1 cellular context compared by ENCODE assay signal in genomic region chr15:76345880-76346665, GRCh38.
TF ChIP-seq lines count a peak whose summit lies in the region.

No MANE protein-coding gene starts in this region.

TF ChIP-seq in HepG2, 621 proteins besides CTCF, POLR2A, EP300 and RAD21 (continued from another document and continues in another):
- no peak for TF ChIP-seq IRF9 (CRISPR knock-in tag; IDR thresholded peaks at IDR 0.05; ENCODE audit: borderline replicate concordance)
- TF ChIP-seq ZSCAN20 (CRISPR knock-in tag; IDR thresholded peaks at IDR 0.05; ENCODE audit: borderline replicate concordance), result peak; percentile 42; the same call in 1 of the 2 replicates
- TF ChIP-seq ZNF207 (IDR thresholded peaks at IDR 0.05; ENCODE audit: borderline replicate concordance), result no peak
- TF ChIP-seq ZFP41 (CRISPR knock-in tag; IDR thresholded peaks at IDR 0.05; ENCODE audit: borderline replicate concordance), result no peak
- TF ChIP-seq CREBL2 (CRISPR knock-in tag; IDR thresholded peaks at IDR 0.05; ENCODE audit: borderline replicate concordance), result no peak
- TF ChIP-seq THYN1 (CRISPR knock-in tag; IDR thresholded peaks at IDR 0.05; ENCODE audit: borderline replicate concordance, low read depth), result no peak
- TF ChIP-seq ZNF530 (CRISPR knock-in tag; IDR thresholded peaks at IDR 0.05; ENCODE audit: low read depth), result no peak
- TF ChIP-seq ZFP36 (IDR thresholded peaks at IDR 0.05; ENCODE audit: borderline replicate concordance, low read depth, low read length, partially characterized antibody), result no peak
- TF ChIP-seq CBFB (CRISPR knock-in tag; IDR thresholded peaks at IDR 0.05), result no peak
- TF ChIP-seq WIZ (CRISPR knock-in tag; IDR thresholded peaks at IDR 0.05), result no peak
- no peak for TF ChIP-seq ZNF382 (CRISPR knock-in tag; IDR thresholded peaks at IDR 0.05; ENCODE audit: borderline replicate concordance)
- peak; percentile 82 for TF ChIP-seq YEATS4 (CRISPR knock-in tag; IDR thresholded peaks at IDR 0.05; ENCODE audit: borderline replicate concordance)
- no peak for TF ChIP-seq EEA1 (CRISPR knock-in tag; IDR thresholded peaks at IDR 0.05; ENCODE audit: borderline replicate concordance)
- TF ChIP-seq ZBTB46 (CRISPR knock-in tag; IDR thresholded peaks at IDR 0.05; ENCODE audit: borderline replicate concordance), result no peak
- TF ChIP-seq ZNF574 (CRISPR knock-in tag; IDR thresholded peaks at IDR 0.05), result peak; percentile 48; the same call in 1 of the 2 replicates
- TF ChIP-seq POLR2AphosphoS2 (IDR thresholded peaks at IDR 0.05; ENCODE audit: low read depth, low read length), result no peak
- no peak for TF ChIP-seq ZNF160 (CRISPR knock-in tag; IDR thresholded peaks at IDR 0.05)
- TF ChIP-seq TBL1XR1 (IDR thresholded peaks at IDR 0.05; ENCODE audit: borderline replicate concordance, low read length, partially characterized antibody), result no peak
- TF ChIP-seq ELF4 (CRISPR knock-in tag; IDR thresholded peaks at IDR 0.05; ENCODE audit: borderline replicate concordance), result no peak
- no peak for TF ChIP-seq ZFP82 (CRISPR knock-in tag; IDR thresholded peaks at IDR 0.05; ENCODE audit: borderline replicate concordance)
- no peak for TF ChIP-seq FIP1L1 (IDR thresholded peaks at IDR 0.05; ENCODE audit: borderline replicate concordance, insufficient read depth, low read depth, low read length)
- no peak for TF ChIP-seq CHD2 (IDR thresholded peaks at IDR 0.05; ENCODE audit: low read depth, low read length)
- TF ChIP-seq ZNF841 (CRISPR knock-in tag; IDR thresholded peaks at IDR 0.05; ENCODE audit: borderline replicate concordance), result no peak
- no peak for TF ChIP-seq KLF15 (CRISPR knock-in tag; IDR thresholded peaks at IDR 0.05; ENCODE audit: borderline replicate concordance)
- TF ChIP-seq RXRB (CRISPR knock-in tag; IDR thresholded peaks at IDR 0.05; ENCODE audit: borderline replicate concordance), result no peak
- TF ChIP-seq CBX2 (IDR thresholded peaks at IDR 0.05; ENCODE audit: low read depth, low read length), result no peak
- TF ChIP-seq CBX2 (CRISPR knock-in tag; IDR thresholded peaks at IDR 0.05; ENCODE audit: low read depth), result no peak; the same call in 1 of the 2 replicates
- TF ChIP-seq FOXO4 (CRISPR knock-in tag; conservative IDR thresholded peaks at IDR 0.05), result no peak
- TF ChIP-seq GABPB1 (CRISPR knock-in tag; IDR thresholded peaks at IDR 0.05), result peak; percentile 59; the same call in 1 of the 2 replicates
- TF ChIP-seq SAFB2 (CRISPR knock-in tag; IDR thresholded peaks at IDR 0.05; ENCODE audit: borderline replicate concordance, low read depth), result no peak
- no peak for TF ChIP-seq ZNF761 (CRISPR knock-in tag; conservative IDR thresholded peaks at IDR 0.05)
- TF ChIP-seq ZBTB44 (CRISPR knock-in tag; IDR thresholded peaks at IDR 0.05), result no peak
- TF ChIP-seq ZNF703 (CRISPR knock-in tag; IDR thresholded peaks at IDR 0.05; ENCODE audit: borderline replicate concordance), result no peak
- TF ChIP-seq TFAP4 (IDR thresholded peaks at IDR 0.05; ENCODE audit: borderline replicate concordance, low read depth), result peak; percentile 96
- TF ChIP-seq ZNF264 (CRISPR knock-in tag; IDR thresholded peaks at IDR 0.05), result no peak
- no peak for TF ChIP-seq MIER3 (CRISPR knock-in tag; IDR thresholded peaks at IDR 0.05; ENCODE audit: borderline replicate concordance)
- TF ChIP-seq PCBP1 (IDR thresholded peaks at IDR 0.05; ENCODE audit: borderline replicate concordance, low read depth, low read length), result no peak
- TF ChIP-seq RXRA (CRISPR knock-in tag; IDR thresholded peaks at IDR 0.05), result no peak; the same call in 1 of the 2 replicates
- TF ChIP-seq ZNF282 (IDR thresholded peaks at IDR 0.05; ENCODE audit: partially characterized antibody), result no peak
- TF ChIP-seq NR0B2 (CRISPR knock-in tag; IDR thresholded peaks at IDR 0.05), result no peak
- peak; percentile 49 for TF ChIP-seq ASH2L (IDR thresholded peaks at IDR 0.05; ENCODE audit: insufficient read length, low read depth, low read length)
- no peak for TF ChIP-seq ZBTB2 (CRISPR knock-in tag; IDR thresholded peaks at IDR 0.05; ENCODE audit: low read depth)
- no peak for TF ChIP-seq ZNF12 (CRISPR knock-in tag; IDR thresholded peaks at IDR 0.05)
- TF ChIP-seq ZSCAN22 (CRISPR knock-in tag; IDR thresholded peaks at IDR 0.05), result no peak
- no peak for TF ChIP-seq SMAD9 (CRISPR knock-in tag; IDR thresholded peaks at IDR 0.05)
- no peak for TF ChIP-seq ONECUT2 (CRISPR knock-in tag; IDR thresholded peaks at IDR 0.05)
- 0 out of 2 replicates have a peak, but pooled peaks have one; percentile 24 for TF ChIP-seq ZNF792 (CRISPR knock-in tag; IDR thresholded peaks at IDR 0.05)
- TF ChIP-seq ZFP91 (CRISPR knock-in tag; IDR thresholded peaks at IDR 0.05; ENCODE audit: borderline replicate concordance), result peak; percentile 73; the same call in 1 of the 2 replicates
- no peak for TF ChIP-seq CREM (IDR thresholded peaks at IDR 0.05)
- no peak for TF ChIP-seq CREM (CRISPR knock-in tag; IDR thresholded peaks at IDR 0.05)
- 0 out of 2 replicates have a peak, but pooled peaks have one; percentile 13 for TF ChIP-seq ZXDC (CRISPR knock-in tag; IDR thresholded peaks at IDR 0.05)
- TF ChIP-seq ZNF674 (CRISPR knock-in tag; IDR thresholded peaks at IDR 0.05; ENCODE audit: low read depth), result no peak
- 0 out of 2 replicates have a peak, but pooled peaks have one; percentile 33 for TF ChIP-seq ZNF615 (CRISPR knock-in tag; IDR thresholded peaks at IDR 0.05; ENCODE audit: borderline replicate concordance)
